Comparison of ENCODE assay signal across 6 cellular contexts in the genomic region with DNA sequence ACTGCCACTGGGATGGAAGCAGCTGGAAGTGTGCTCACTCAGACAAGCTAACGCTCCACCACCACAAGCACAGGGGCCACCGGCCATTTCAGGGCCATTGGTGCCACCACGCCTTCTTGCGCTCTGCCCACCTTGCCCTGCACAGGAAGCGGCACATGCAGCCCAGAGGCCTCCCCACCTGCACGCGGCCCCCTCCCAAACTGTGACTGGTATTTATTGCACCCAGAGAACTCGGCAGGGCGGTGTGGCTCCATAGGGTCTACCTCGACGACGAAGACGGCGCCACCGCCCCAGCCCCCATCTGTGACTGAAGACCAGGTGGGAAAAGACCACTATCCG. TPM values are rescaled to one million over a fixed set of nuclear protein-coding genes. Genes with fewer than 3 reads are reported as not detected.
"Had no signal": no experiment of that assay in that cellular context is flagged by ENCODE, and none has a peak within 500 bp of the region (broad histone marks: within the 10 kb centered on the region; RNA-seq: fewer than 3 reads in every experiment).

No MANE protein-coding gene starts in this region.

RNA-seq across cellular contexts. Expression of gene RAB6C, which starts 58.8 kb away (rescaled TPM):
- total RNA-seq: HepG2, HT-29, HT1080, IMR-90, K562 had no signal
- polyA plus RNA-seq: HepG2, IgD-negative memory B cell, IMR-90, K562 had no signal
